Comparison of ENCODE assay signal across 27 cellular contexts in genomic region chr4:15131551-15131950, GRCh38.
A peak's percentile ranks its signal among the peaks of the same experiment; 100 is the strongest.
DNase-seq lines count a peak whose midpoint lies in the region; ATAC-seq and TF ChIP-seq lines count a peak whose summit lies in the region.
"Had no signal": no experiment of that assay in that cellular context is flagged by ENCODE, and none has a peak within 500 bp of the region (broad histone marks: within the 10 kb centered on the region; RNA-seq: fewer than 3 reads in every experiment).

No MANE protein-coding gene starts in this region.

- DNase-seq in GM23338 (ENCODE audit: low spot score) (peak; percentile 42), iPS-NIHi11 (ENCODE audit: low spot score) (peak; percentile 32), psoas muscle (peak; percentile 22 to 49), hypothalamus (lab: John Stamatoyannopoulos, UW) (no peak), dermis blood vessel endothelial cell (no peak), NCI-H510A (lab: John Stamatoyannopoulos, UW) (no peak)
- DNase-seq in effector memory CD8-positive, alpha-beta T cell = no peak
- DNase-seq: activated CD4-positive, alpha-beta T cell treated with anti-CD3 and anti-CD28 coated beads, Interleukin-2, amount 10 ng/mL, durations not matched to agents 24 days and 14 days; cerebellar nuclear complex; COR-L47; DMS79 treated with DMSO at 0.1 percent for 48 hours; effector CD8-positive, alpha-beta T cell; glutamatergic neuron; left ventricle myocardium superior; NCI-H1417; NCI-H2107; NCI-H510A treated with DMSO at 0.1 percent for 48 hours; NK-92 treated with Interleukin-12 subunit alpha and Interleukin-12 subunit beta, amount 100 ng/mL, for 24 hours; stimulated activated CD4-positive, alpha-beta T cell treated with anti-CD3 and anti-CD28 coated beads, Interleukin-2, amount 100 ng/mL, for 24 hours; T-helper 17 cell had no signal

- no peak overlapping the region for H2AFZ ChIP-seq in GM23338

- peaks cover 26% of the 10 kb centered on the region for H3K9me3 Mint-ChIP-seq in GM23338
- H3K9me3 Mint-ChIP-seq in effector memory CD8-positive, alpha-beta T cell = peaks cover under 1 to 3% of the 10 kb centered on the region in 2 donors

- no peak overlapping the region for H3K27ac Mint-ChIP-seq in GM23338
- no peak overlapping the region for H3K27ac Mint-ChIP-seq in effector memory CD8-positive, alpha-beta T cell
- H3K27ac Mint-ChIP-seq: activated CD4-positive, alpha-beta T cell treated with anti-CD3 and anti-CD28 coated beads, Interleukin-2, amount 10 ng/mL, durations not matched to agents 24 days and 14 days; activated naive CD4-positive, alpha-beta T cell treated with anti-CD3 and anti-CD28 coated beads, Interleukin-2, amount 50 U/mL, for 24 hours; stimulated activated memory B cell treated with anti-CD40 and anti-IgM and Interleukin-4, amounts not matched to agents 10 μg/mL and 1 μg/mL and 100 μg/mL, for 72 hours; T-helper 17 cell had no signal

- H3K27me3 ChIP-seq in GM23338 (ENCODE audit: insufficient read depth) (no peaks in the 10 kb centered on the region), psoas muscle (ENCODE audit: insufficient read depth in 3 of 3, low read length in 2 of 3) (no peaks in the 10 kb centered on the region)
- H3K27me3 ChIP-seq: SJSA1 had no signal

- H3K27ac ChIP-seq in GM23338 (ENCODE audit: low read depth) (no peak overlapping the region), angular gyrus (ENCODE audit: low read depth, low read length) (peak overlapping the region; percentile 83), psoas muscle (no peak overlapping the region)
- H3K27ac ChIP-seq: SJSA1 had no signal

- H3F3A ChIP-seq in GM23338 (replicated peaks; ENCODE audit: low read depth) = no peaks in the 10 kb centered on the region

- H3K4me1 Mint-ChIP-seq in GM23338 = no peaks in the 10 kb centered on the region
- H3K4me1 Mint-ChIP-seq in effector memory CD8-positive, alpha-beta T cell (ENCODE audit: low read depth in 2 of 2) = no peaks in the 10 kb centered on the region
- H3K4me1 Mint-ChIP-seq: activated CD4-positive, alpha-beta T cell treated with anti-CD3 and anti-CD28 coated beads, Interleukin-2, amount 10 ng/mL, durations not matched to agents 24 days and 14 days; activated naive CD4-positive, alpha-beta T cell treated with anti-CD3 and anti-CD28 coated beads, Interleukin-2, amount 50 U/mL, for 24 hours; stimulated activated memory B cell treated with anti-CD40 and anti-IgM and Interleukin-4, amounts not matched to agents 10 μg/mL and 1 μg/mL and 100 μg/mL, for 72 hours; T-helper 17 cell had no signal

- no peaks in the 10 kb centered on the region for H4K20me1 ChIP-seq in GM23338 (replicated peaks; ENCODE audit: insufficient read depth)

- no peak for ATAC-seq in GM23338
- peak in 2 of 4 donors; percentile 35 to 69 for ATAC-seq in psoas muscle
- no peak for ATAC-seq in effector memory CD8-positive, alpha-beta T cell (replicated peaks)
- ATAC-seq: HCT116; left ventricle myocardium superior; Panc1; stimulated activated memory B cell treated with anti-CD40 and anti-IgM and Interleukin-4, amounts not matched to agents 10 μg/mL and 1 μg/mL and 100 μg/mL, for 72 hours; T-helper 17 cell had no signal

- TF ChIP-seq CTCF in GM23338 (conservative IDR thresholded peaks at IDR 0.05; ENCODE audit: low read depth in 2 of 2) = no peak
- no peak for TF ChIP-seq CTCF in psoas muscle (IDR thresholded peaks at IDR 0.05)

- H3K4me3 Mint-ChIP-seq in GM23338 = no peak overlapping the region
- no peak overlapping the region for H3K4me3 Mint-ChIP-seq in effector memory CD8-positive, alpha-beta T cell
- H3K4me3 Mint-ChIP-seq: activated CD4-positive, alpha-beta T cell treated with anti-CD3 and anti-CD28 coated beads, Interleukin-2, amount 10 ng/mL, durations not matched to agents 24 days and 14 days; activated naive CD4-positive, alpha-beta T cell treated with anti-CD3 and anti-CD28 coated beads, Interleukin-2, amount 50 U/mL, for 24 hours; neural crest cell; stimulated activated memory B cell treated with anti-CD40 and anti-IgM and Interleukin-4, amounts not matched to agents 10 μg/mL and 1 μg/mL and 100 μg/mL, for 72 hours; T-helper 17 cell had no signal

- 0 out of 2 replicates have a peak, but pooled peaks cover 12% of the 10 kb centered on the region for H3K9me2 ChIP-seq in GM23338 (ENCODE audit: insufficient read depth)

- no peak overlapping the region for H3K4me2 ChIP-seq in GM23338

- H3K27me3 Mint-ChIP-seq in GM23338 (ENCODE audit: insufficient read depth, low read depth, poor library complexity) = peaks cover 3% of the 10 kb centered on the region
- peaks cover 23 to 39% of the 10 kb centered on the region in 2 donors for H3K27me3 Mint-ChIP-seq in effector memory CD8-positive, alpha-beta T cell
- H3K27me3 Mint-ChIP-seq: activated CD4-positive, alpha-beta T cell treated with anti-CD3 and anti-CD28 coated beads, Interleukin-2, amount 10 ng/mL, durations not matched to agents 24 days and 14 days had no signal

- H3K4me3 ChIP-seq in GM23338 (no peak overlapping the region), psoas muscle (no peak overlapping the region)
- H3K4me3 ChIP-seq: SJSA1 had no signal

- no peaks in the 10 kb centered on the region for H3K9me3 ChIP-seq in psoas muscle
- H3K9me3 ChIP-seq: SJSA1 had no signal

- H3K79me2 ChIP-seq in GM23338 (replicated peaks; ENCODE audit: insufficient read depth) = no peaks in the 10 kb centered on the region

- H3K36me3 Mint-ChIP-seq in GM23338 (ENCODE audit: low read depth) = peaks cover 20% of the 10 kb centered on the region
- H3K36me3 Mint-ChIP-seq in effector memory CD8-positive, alpha-beta T cell (ENCODE audit: insufficient read depth) = no peaks in the 10 kb centered on the region
- H3K36me3 Mint-ChIP-seq: activated naive CD4-positive, alpha-beta T cell treated with anti-CD3 and anti-CD28 coated beads, Interleukin-2, amount 50 U/mL, for 24 hours had no signal

- H3K36me3 ChIP-seq in GM23338 (ENCODE audit: insufficient read depth) (0 out of 2 replicates have a peak, but pooled peaks cover under 1% of the 10 kb centered on the region), psoas muscle (ENCODE audit: insufficient read depth in 1 of 2, low read depth in 1 of 2) (no peaks in the 10 kb centered on the region)
- H3K36me3 ChIP-seq: SJSA1 had no signal

- intact Hi-C loops in psoas muscle (cut with DNase I) = no loop called here

- WGBS in psoas muscle, 3 donors = 33 to 47% (median 44%) methylated on average over 7 of the region's 7 CpGs

- H3K4me1 ChIP-seq in GM23338 (ENCODE audit: insufficient read depth) (no peaks in the 10 kb centered on the region), psoas muscle (no peaks in the 10 kb centered on the region)
- H3K4me1 ChIP-seq: SJSA1 had no signal

TF ChIP-seq in GM23338, 12 proteins besides CTCF, POLR2A, EP300 and RAD21 (continues in another document):
- TF ChIP-seq POLR2AphosphoS5 (IDR thresholded peaks at IDR 0.05; ENCODE audit: low read depth) (no peak), ZNF462 (CRISPR knock-in tag; IDR thresholded peaks at IDR 0.05) (no peak)

Comparison
In these comparisons a context has a peak if more than half of its experiments do, and no peak if none do; other contexts are left out.
1. DNase-seq: peak in GM23338 (single experiment), iPS-NIHi11 (single experiment) and psoas muscle (2 of 2); none in hypothalamus (0 of 51), dermis blood vessel endothelial cell (single experiment), effector memory CD8-positive, alpha-beta T cell (0 of 3) and NCI-H510A (single experiment).